In genomic region chr7:113730309-113730955, GRCh38 we compare ENCODE assay signal across 13 cellular contexts.
DNase-seq lines count a peak whose midpoint lies in the region; ATAC-seq and TF ChIP-seq lines count a peak whose summit lies in the region.
"Had no signal": no experiment of that assay in that cellular context is flagged by ENCODE, and none has a peak within 500 bp of the region (broad histone marks: within the 10 kb centered on the region; RNA-seq: fewer than 3 reads in every experiment).

No MANE protein-coding gene starts in this region.

- POLR2A ChIA-PET in PC-9 (lab: Charles Lee; ENCODE audit: unreplicated experiment) = interaction anchor here (0.7 kb wide), 1 partner anchor 22 kb away, joined by 3 read pairs; no protein-coding TSS in a partner anchor

- H3K36me3 ChIP-seq in PC-9 (ENCODE audit: low read depth) = no peaks in the 10 kb centered on the region

- BruUV-seq in PC-9 (replicated peaks; lab: Mats Ljungman, UMichigan) = no TSS peak

- no peak for ATAC-seq in HG03139 (IDR thresholded peaks at IDR 0.05; ENCODE audit: unreplicated experiment)
- ATAC-seq: T-helper 17 cell had no signal

- no peak for TF ChIP-seq CTCF in PC-9 (conservative IDR thresholded peaks at IDR 0.05)
- TF ChIP-seq CTCF in epithelial cell of esophagus (IDR thresholded peaks at IDR 0.05; ENCODE audit: insufficient read depth, low read depth, low read length, missing control alignments) = no peak

- H2AFZ ChIP-seq in PC-9 = no peak overlapping the region

- H3K27ac ChIP-seq in PC-9 = no peak overlapping the region

- intact Hi-C loops in PC-9 (cut with micrococcal nuclease; ENCODE audit: unreplicated experiment) = no loop called here

- DNase-seq in EH (ENCODE audit: low read depth) = peak; percentile 59
- no peak for DNase-seq in PC-9
- DNase-seq in epithelial cell of esophagus (ENCODE audit: low read depth) = peak; percentile 70
- DNase-seq in non-pigmented ciliary epithelial cell (ENCODE audit: low read depth) = peak; percentile 52
- no peak for DNase-seq in central memory CD4-positive, alpha-beta T cell
- no peak for DNase-seq in DMS114 treated with DMSO at 0.1 percent for 48 hours (lab: John Stamatoyannopoulos, UW; ENCODE audit: unreplicated experiment)
- no peak for DNase-seq in GOT3 (lab: John Stamatoyannopoulos, UW)
- DNase-seq: activated CD4-positive, alpha-beta T cell treated with anti-CD3 and anti-CD28 coated beads, Interleukin-2, amount 50 U/mL, for 48 hours; activated naive CD4-positive, alpha-beta T cell treated with anti-CD3 and anti-CD28 coated beads, Interleukin-2, amount 50 U/mL, for 16 hours; Caco-2; KG1; T-helper 17 cell had no signal

- no peaks in the 10 kb centered on the region for H3K79me2 ChIP-seq in PC-9 (ENCODE audit: low read depth)

- H3K27me3 ChIP-seq in PC-9 (ENCODE audit: insufficient read depth, low read depth) = no peaks in the 10 kb centered on the region

- CTCF ChIA-PET in PC-9 (lab: Charles Lee) = no interaction called here

- H3K4me1 ChIP-seq in PC-9 (replicated peaks; ENCODE audit: insufficient read depth) = peaks cover 6% of the 10 kb centered on the region
- H3K4me1 ChIP-seq: Caco-2 had no signal

- H3K4me3 ChIP-seq in PC-9 = no peak overlapping the region
- no peak overlapping the region for H3K4me3 ChIP-seq in epithelial cell of esophagus (ENCODE audit: low read length)

- no peaks in the 10 kb centered on the region for H3F3A ChIP-seq in PC-9 (ENCODE audit: insufficient read depth, low read depth)

- peak overlapping the region; percentile 26; the same call in 1 of the 2 replicates for H3K4me2 ChIP-seq in PC-9

- H3K9me3 ChIP-seq in PC-9 (ENCODE audit: insufficient read depth, low read depth) = 0 out of 2 replicates have a peak, but pooled peaks cover 5% of the 10 kb centered on the region
- H3K9me3 ChIP-seq: Caco-2 had no signal

- H4K20me1 ChIP-seq in PC-9 (ENCODE audit: insufficient read depth) = no peaks in the 10 kb centered on the region

- H3K9me2 ChIP-seq in PC-9 (ENCODE audit: insufficient read depth) = no peaks in the 10 kb centered on the region

Comparison
In these comparisons a context has a peak if more than half of its experiments do, and no peak if none do; other contexts are left out.
1. DNase-seq: peak in EH (single experiment), epithelial cell of esophagus (single experiment) and non-pigmented ciliary epithelial cell (single experiment); none in PC-9 (0 of 2), central memory CD4-positive, alpha-beta T cell (single experiment), DMS114 treated with DMSO at 0.1 percent for 48 hours (single experiment) and GOT3 (single experiment).